Comparison of ENCODE assay signal across 19 cellular contexts in the genomic region with DNA sequence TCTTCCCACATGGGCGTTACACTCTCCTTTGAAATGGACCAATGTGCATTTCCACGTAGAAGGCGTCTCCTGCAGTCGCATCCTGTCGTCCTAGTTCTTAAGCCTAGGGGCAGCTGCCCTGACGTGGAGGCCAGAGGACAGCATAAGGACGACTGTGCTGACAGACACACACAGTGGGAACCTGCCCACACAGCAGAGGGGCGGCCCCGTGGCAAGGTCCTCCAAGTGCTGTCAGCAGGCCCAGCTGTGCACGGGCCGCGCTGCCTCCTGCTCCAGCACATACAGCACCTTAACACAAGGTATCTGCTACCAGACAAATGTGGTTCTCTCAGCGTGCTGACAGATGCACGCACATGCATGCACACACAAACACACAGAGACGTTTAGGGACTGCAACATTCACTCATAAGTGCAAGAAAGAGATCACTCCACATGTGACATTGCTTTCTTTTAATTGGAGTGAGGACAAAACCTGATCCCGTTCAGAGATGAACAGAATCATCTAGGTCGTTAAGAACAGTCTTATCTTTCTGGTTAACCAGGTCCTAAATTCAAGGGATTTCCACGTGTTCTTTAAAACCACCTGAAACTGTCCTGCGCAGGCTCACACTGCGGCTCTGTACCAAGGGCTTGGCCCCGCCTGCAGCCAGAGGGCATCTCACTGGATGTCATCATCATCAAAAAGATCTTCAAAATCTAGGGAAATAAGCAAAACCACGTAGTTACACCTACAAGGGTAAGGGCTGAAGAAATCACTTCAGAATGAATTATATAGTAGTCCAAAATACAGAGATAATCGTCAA. TPM values are rescaled to one million over a fixed set of nuclear protein-coding genes. Genes with fewer than 3 reads are reported as not detected.
"Had no signal": no experiment of that assay in that cellular context is flagged by ENCODE, and none has a peak within 500 bp of the region (broad histone marks: within the 10 kb centered on the region; RNA-seq: fewer than 3 reads in every experiment).

No MANE protein-coding gene starts in this region.

- H3K27ac ChIP-seq: gastroesophageal sphincter, neutrophil, SJSA1, upper lobe of right lung had no signal

- ATAC-seq: activated CD8-positive, alpha-beta T cell treated with anti-CD3 and anti-CD28 coated beads for 36 hours; effector memory CD8-positive, alpha-beta T cell; gastroesophageal sphincter; left ventricle myocardium superior; sciatic nerve; upper lobe of right lung had no signal

- H3K27me3 Mint-ChIP-seq: activated CD8-positive, alpha-beta T cell treated with anti-CD3 and anti-CD28 coated beads for 36 hours; dendritic cell treated with granulocyte-macrophage colony-stimulating factor and Interleukin-4, amounts not matched to agents 40 ng/mL and 50 ng/mL, for 4 days; effector memory CD8-positive, alpha-beta T cell; progenitor cell of endocrine pancreas had no signal

- H3K27ac Mint-ChIP-seq: activated CD8-positive, alpha-beta T cell treated with anti-CD3 and anti-CD28 coated beads for 36 hours; brain; dendritic cell treated with granulocyte-macrophage colony-stimulating factor and Interleukin-4, amounts not matched to agents 40 ng/mL and 50 ng/mL, for 4 days; effector memory CD8-positive, alpha-beta T cell; mesothelial cell of epicardium; progenitor cell of endocrine pancreas had no signal

- H3K9me3 Mint-ChIP-seq: activated CD8-positive, alpha-beta T cell treated with anti-CD3 and anti-CD28 coated beads for 36 hours; brain; dendritic cell treated with granulocyte-macrophage colony-stimulating factor and Interleukin-4, amounts not matched to agents 40 ng/mL and 50 ng/mL, for 4 days; effector memory CD8-positive, alpha-beta T cell; mesothelial cell of epicardium had no signal

- H3K4me3 ChIP-seq: gastroesophageal sphincter, SJSA1, upper lobe of right lung had no signal

- DNase-seq: activated CD4-positive, alpha-beta T cell treated with anti-CD3 and anti-CD28 coated beads for 1 hour; activated CD8-positive, alpha-beta T cell treated with anti-CD3 and anti-CD28 coated beads for 36 hours; amniotic stem cell; effector memory CD8-positive, alpha-beta T cell; left ventricle myocardium superior; stimulated activated CD4-positive, alpha-beta T cell treated with anti-CD3 and anti-CD28 coated beads, Interleukin-2, amount 100 ng/mL, for 24 hours; stimulated activated naive CD4-positive, alpha-beta T cell; T-helper 9 cell had no signal

- H3K9me3 ChIP-seq: gastroesophageal sphincter, neutrophil, SJSA1, upper lobe of right lung had no signal

- H3K4me3 Mint-ChIP-seq: activated CD8-positive, alpha-beta T cell treated with anti-CD3 and anti-CD28 coated beads for 36 hours; dendritic cell treated with granulocyte-macrophage colony-stimulating factor and Interleukin-4, amounts not matched to agents 40 ng/mL and 50 ng/mL, for 4 days; effector memory CD8-positive, alpha-beta T cell; mesothelial cell of epicardium had no signal

- H3K27me3 ChIP-seq: gastroesophageal sphincter, neutrophil, SJSA1, upper lobe of right lung had no signal

RNA-seq across cellular contexts. Expression of gene OTOS, which starts 9.9 kb away (rescaled TPM):
- total RNA-seq: activated CD8-positive, alpha-beta T cell treated with anti-CD3 and anti-CD28 coated beads for 36 hours; epithelial cell of proximal tubule; gastroesophageal sphincter; left ventricle myocardium superior; mesothelial cell of epicardium; progenitor cell of endocrine pancreas; sciatic nerve; SJSA1; upper lobe of right lung had no signal
- polyA plus RNA-seq: keratinocyte had no signal
